ENCODE assay signal across 28 cellular contexts in the genomic region with DNA sequence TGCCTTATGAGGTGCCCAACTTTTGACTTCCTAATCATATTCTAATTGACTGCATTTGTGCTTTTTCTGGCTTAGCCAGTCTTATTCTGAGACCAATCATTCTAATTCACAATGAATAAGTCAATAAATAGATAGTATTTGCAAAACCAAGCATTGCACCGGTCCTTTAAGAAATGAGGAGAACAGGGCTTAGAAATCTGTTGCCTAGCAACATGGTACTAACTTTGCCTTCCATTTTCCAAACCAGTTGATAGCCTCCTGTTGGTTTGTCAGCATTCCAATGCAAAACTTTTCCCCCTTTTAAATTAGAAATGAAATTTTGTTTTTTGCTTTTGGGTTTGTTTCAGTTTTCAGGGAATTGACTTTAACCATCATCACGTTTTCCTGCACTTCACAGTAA.
"Had no signal": no experiment of that assay in that cellular context is flagged by ENCODE, and none has a peak within 500 bp of the region (broad histone marks: within the 10 kb centered on the region; RNA-seq: fewer than 3 reads in every experiment).

No MANE protein-coding gene starts in this region.

- H3K9me3 ChIP-seq: breast epithelium, colonic mucosa, left ventricle myocardium inferior, ovary, sigmoid colon, thyroid gland, upper lobe of right lung had no signal

- FAIRE-seq: small intestine had no signal

- H3K4me3 Mint-ChIP-seq: activated B cell treated with CpG ODN at 0.5 μM for 24 hours; activated CD8-positive, alpha-beta T cell treated with anti-CD3 and anti-CD28 coated beads for 36 hours; activated T-cell treated with anti-CD3 and anti-CD28 coated beads, Interleukin-2, amount 50 U/mL, for 4 hours; central memory CD8-positive, alpha-beta T cell; stimulated activated effector memory CD8-positive, alpha-beta T cell treated with anti-CD3 and anti-CD28 coated beads, Interleukin-12 subunit alpha, Interleukin-12 subunit beta, amount 100 ng/mL, for 72 hours; stimulated activated naive CD8-positive, alpha-beta T cell treated with anti-CD3 and anti-CD28 coated beads, Interleukin-15, Interleukin-2, amounts not matched to agents 100 ng/mL and 50 ng/mL, for 24 hours; T-helper 2 cell treated with Interferon-gamma antibody and Interleukin-4, amounts not matched to agents 5 μg/mL and 100 μg/mL, for 36 hours had no signal

- H3K36me3 ChIP-seq: breast epithelium, colonic mucosa, left ventricle myocardium inferior, ovary, sigmoid colon, thyroid gland, upper lobe of right lung had no signal

- ATAC-seq: activated CD8-positive, alpha-beta T cell treated with anti-CD3 and anti-CD28 coated beads for 36 hours; activated naive CD4-positive, alpha-beta T cell treated with anti-CD3 and anti-CD28 coated beads, Interleukin-2, amount 50 U/mL, for 72 hours; activated T-cell treated with anti-CD3 and anti-CD28 coated beads, Interleukin-2, amount 50 U/mL, for 4 hours; stimulated activated effector memory CD8-positive, alpha-beta T cell treated with anti-CD3 and anti-CD28 coated beads, Interleukin-12 subunit alpha, Interleukin-12 subunit beta, amount 100 ng/mL, for 72 hours; upper lobe of right lung had no signal

- H3K27ac Mint-ChIP-seq: activated B cell treated with CpG ODN at 0.5 μM for 24 hours; activated CD8-positive, alpha-beta T cell treated with anti-CD3 and anti-CD28 coated beads for 36 hours; activated naive CD4-positive, alpha-beta T cell treated with anti-CD3 and anti-CD28 coated beads, Interleukin-2, amount 50 U/mL, for 72 hours; activated T-helper 2 cell treated with anti-CD3 and anti-CD28 coated beads, Interferon-gamma antibody, Interleukin-2, Interleukin-4, amounts not matched to agents 10 μg/mL and 5 μg/mL and 100 μg/mL, durations not matched to agents 14 hours and 24 hours and 36 hours; progenitor cell of endocrine pancreas; stimulated activated effector memory CD8-positive, alpha-beta T cell treated with anti-CD3 and anti-CD28 coated beads, Interleukin-12 subunit alpha, Interleukin-12 subunit beta, amount 100 ng/mL, for 72 hours; stimulated activated naive CD8-positive, alpha-beta T cell treated with anti-CD3 and anti-CD28 coated beads, Interleukin-15, Interleukin-2, amounts not matched to agents 100 ng/mL and 50 ng/mL, for 24 hours; T-helper 2 cell treated with Interferon-gamma antibody and Interleukin-4, amounts not matched to agents 5 μg/mL and 100 μg/mL, for 36 hours had no signal

- H3K4me1 Mint-ChIP-seq: activated B cell treated with CpG ODN at 0.5 μM for 24 hours; central memory CD8-positive, alpha-beta T cell; stimulated activated effector memory CD8-positive, alpha-beta T cell treated with anti-CD3 and anti-CD28 coated beads, Interleukin-12 subunit alpha, Interleukin-12 subunit beta, amount 100 ng/mL, for 72 hours had no signal

- H3K36me3 Mint-ChIP-seq: activated naive CD4-positive, alpha-beta T cell treated with anti-CD3 and anti-CD28 coated beads, Interleukin-2, amount 50 U/mL, for 72 hours; stimulated activated effector memory CD8-positive, alpha-beta T cell treated with anti-CD3 and anti-CD28 coated beads, Interleukin-12 subunit alpha, Interleukin-12 subunit beta, amount 100 ng/mL, for 72 hours had no signal

- DNase-seq: activated B cell treated with CpG ODN at 0.5 μM for 24 hours; activated CD4-positive, alpha-beta T cell treated with anti-CD3 and anti-CD28 coated beads, Interleukin-2, amount 50 U/mL, for 1 hour; activated CD8-positive, alpha-beta T cell treated with anti-CD3 and anti-CD28 coated beads for 36 hours; activated T-cell treated with anti-CD3 and anti-CD28 coated beads, Interleukin-2, amount 50 U/mL, for 4 hours; colonic mucosa; effector memory CD4-positive, alpha-beta T cell; foreskin fibroblast; head of caudate nucleus; hippocampal formation; left ventricle myocardium inferior; ovary; retina; sigmoid colon; small intestine; stimulated activated CD4-positive, alpha-beta T cell treated with anti-CD3 and anti-CD28 coated beads, Interleukin-4, amount 100 ng/mL, for 24 hours; substantia nigra; T-helper 1 cell; thyroid gland; upper lobe of right lung had no signal

- H3K4me1 ChIP-seq: breast epithelium, colonic mucosa, left ventricle myocardium inferior, sigmoid colon, thyroid gland, upper lobe of right lung had no signal

- H3K4me3 ChIP-seq: breast epithelium, colonic mucosa, left ventricle myocardium inferior, lung, ovary, sigmoid colon, thyroid gland, upper lobe of right lung had no signal

- H3K27ac ChIP-seq: breast epithelium, colonic mucosa, left ventricle myocardium inferior, ovary, sigmoid colon, thyroid gland, upper lobe of right lung had no signal

- H3K9me3 Mint-ChIP-seq: activated B cell treated with CpG ODN at 0.5 μM for 24 hours; activated CD8-positive, alpha-beta T cell treated with anti-CD3 and anti-CD28 coated beads for 36 hours; activated naive CD4-positive, alpha-beta T cell treated with anti-CD3 and anti-CD28 coated beads, Interleukin-2, amount 50 U/mL, for 72 hours; activated T-cell treated with anti-CD3 and anti-CD28 coated beads, Interleukin-2, amount 50 U/mL, for 4 hours; activated T-helper 2 cell treated with anti-CD3 and anti-CD28 coated beads, Interferon-gamma antibody, Interleukin-2, Interleukin-4, amounts not matched to agents 10 μg/mL and 5 μg/mL and 100 μg/mL, durations not matched to agents 14 hours and 24 hours and 36 hours; central memory CD8-positive, alpha-beta T cell; stimulated activated effector memory CD8-positive, alpha-beta T cell treated with anti-CD3 and anti-CD28 coated beads, Interleukin-12 subunit alpha, Interleukin-12 subunit beta, amount 100 ng/mL, for 72 hours; stimulated activated naive CD8-positive, alpha-beta T cell treated with anti-CD3 and anti-CD28 coated beads, Interleukin-15, Interleukin-2, amounts not matched to agents 100 ng/mL and 50 ng/mL, for 24 hours; T-helper 2 cell treated with Interferon-gamma antibody and Interleukin-4, amounts not matched to agents 5 μg/mL and 100 μg/mL, for 36 hours had no signal

- H3K27me3 Mint-ChIP-seq: activated B cell treated with CpG ODN at 0.5 μM for 24 hours; activated CD8-positive, alpha-beta T cell treated with anti-CD3 and anti-CD28 coated beads for 36 hours; central memory CD8-positive, alpha-beta T cell; progenitor cell of endocrine pancreas; stimulated activated naive CD8-positive, alpha-beta T cell treated with anti-CD3 and anti-CD28 coated beads, Interleukin-15, Interleukin-2, amounts not matched to agents 100 ng/mL and 50 ng/mL, for 24 hours had no signal

- H3K27me3 ChIP-seq: breast epithelium, colonic mucosa, ovary, sigmoid colon, thyroid gland, upper lobe of right lung had no signal
